Comparison of ENCODE assay signal across 9 cellular contexts in the genomic region with DNA sequence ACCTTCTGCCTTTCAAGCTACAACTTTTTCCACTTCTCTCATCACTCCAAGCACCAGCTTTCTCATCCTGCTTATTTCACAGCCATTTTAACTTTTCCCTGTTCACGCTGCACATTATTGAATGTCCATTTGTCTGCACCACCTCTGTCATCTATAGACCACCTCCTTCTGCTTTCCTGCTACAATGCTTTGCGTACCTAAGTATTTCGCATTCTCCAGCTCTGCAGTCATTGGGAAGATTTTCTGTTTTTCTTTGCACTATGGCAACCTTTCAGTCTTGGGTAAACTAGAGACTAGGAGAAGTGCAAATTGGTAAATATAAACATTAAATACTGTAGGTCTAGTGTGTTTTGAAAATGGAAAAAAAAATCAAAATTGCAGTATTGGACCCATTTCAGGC. TPM values are rescaled to one million over a fixed set of nuclear protein-coding genes. Genes with fewer than 3 reads are reported as not detected.
DNase-seq lines count a peak whose midpoint lies in the region; ATAC-seq and TF ChIP-seq lines count a peak whose summit lies in the region.
"Had no signal": no experiment of that assay in that cellular context is flagged by ENCODE, and none has a peak within 500 bp of the region (broad histone marks: within the 10 kb centered on the region; RNA-seq: fewer than 3 reads in every experiment).

No MANE protein-coding gene starts in this region.

- TF ChIP-seq POLR2A in gastrocnemius medialis (IDR thresholded peaks at IDR 0.05) = no peak

- no peaks in the 10 kb centered on the region for H3K9me2 ChIP-seq in GM23248 (ENCODE audit: insufficient read depth)

- DNase-seq in GM23248 = peak; percentile 19
- no peak for DNase-seq in T-cell
- no peak for DNase-seq in fibroblast of villous mesenchyme (ENCODE audit: low read depth)
- DNase-seq in gastrocnemius medialis = no peak
- DNase-seq in NCI-H345 treated with DMSO at 0.1 percent for 48 hours (lab: John Stamatoyannopoulos, UW; ENCODE audit: unreplicated experiment) = no peak
- DNase-seq in NCI-H526 treated with DMSO at 0.1 percent for 48 hours (lab: John Stamatoyannopoulos, UW) = no peak
- DNase-seq in GOT3 (lab: John Stamatoyannopoulos, UW) = no peak
- DNase-seq: NCI-H1417 treated with DMSO at 0.1 percent for 48 hours had no signal

- peaks cover 36% of the 10 kb centered on the region for H3K36me3 Mint-ChIP-seq in T-cell

- POLR2A ChIA-PET in T-cell (lab: Charles Lee) = no interaction called here

- H3K36me3 ChIP-seq in GM23248 (ENCODE audit: low read depth) (peaks cover 6% of the 10 kb centered on the region; the same call in 1 of the 2 replicates), gastrocnemius medialis (peaks cover 0 to 25% of the 10 kb centered on the region in 2 donors)

- H3K4me3 Mint-ChIP-seq in T-cell = peak overlapping the region; percentile 82 to 87 (median 85)

- peak overlapping the region; percentile 85 for H3K4me2 ChIP-seq in GM23248 (ENCODE audit: unreplicated experiment)

- TF ChIP-seq CTCF in fibroblast of villous mesenchyme (IDR thresholded peaks at IDR 0.05; ENCODE audit: insufficient read depth, low read depth, low read length) (no peak), gastrocnemius medialis (IDR thresholded peaks at IDR 0.05 in 4 of 5, conservative IDR thresholded peaks at IDR 0.05 in 1 of 5) (no peak)

- no peaks in the 10 kb centered on the region for H3K27me3 ChIP-seq in GM23248 (replicated peaks; ENCODE audit: insufficient read depth)
- no peaks in the 10 kb centered on the region for H3K27me3 ChIP-seq in gastrocnemius medialis

- peaks cover 32% of the 10 kb centered on the region; the same call in 1 of the 2 replicates for H3F3A ChIP-seq in GM23248 (ENCODE audit: insufficient read depth)

- ATAC-seq in T-cell (replicated peaks in 1 of 4) = no peak
- ATAC-seq in gastrocnemius medialis = no peak
- ATAC-seq in HG03520 (IDR thresholded peaks at IDR 0.05; ENCODE audit: unreplicated experiment) = no peak

- H3K27me3 Mint-ChIP-seq in T-cell = peaks cover 0 to 5% of the 10 kb centered on the region in 2 donors

- H3K9me3 ChIP-seq in GM23248 (ENCODE audit: low read depth) (no peaks in the 10 kb centered on the region), gastrocnemius medialis (no peaks in the 10 kb centered on the region)

- H4K20me1 ChIP-seq in GM23248 (ENCODE audit: insufficient read depth) = no peaks in the 10 kb centered on the region

- H3K79me2 ChIP-seq in GM23248 (ENCODE audit: insufficient read depth) = no peaks in the 10 kb centered on the region

- 67 to 74% methylated on average over 3 of the region's 3 CpGs for WGBS in GM23248 (ENCODE audit: low coverage in 1 of 2, low lambda C conversion rate in 2 of 2, missing lambda C conversion rate in 2 of 2), 2 experiments

- H2AFZ ChIP-seq in GM23248 = peak overlapping the region; percentile 93

- in situ Hi-C loops in GM23248 (cut with MboI) (no loop called here), gastrocnemius medialis (cut with MboI; ENCODE audit: low sequenced_read_pairs in 4 of 4) (no loop called here)

- peak overlapping the region; percentile 79 for H3K4me3 ChIP-seq in GM23248
- H3K4me3 ChIP-seq in fibroblast of villous mesenchyme (ENCODE audit: low read depth, low read length) = peak overlapping the region; percentile 79
- H3K4me3 ChIP-seq in gastrocnemius medialis = peak overlapping the region in 3 of 4 donors; percentile 67 to 79 (median 73)

- no peaks in the 10 kb centered on the region for H3K9me3 Mint-ChIP-seq in T-cell

- peaks cover 35 to 41% (median 39%) of the 10 kb centered on the region in 3 donors for H3K4me1 Mint-ChIP-seq in T-cell

- H3K9ac ChIP-seq in GM23248 = peak overlapping the region; percentile 76

- intact Hi-C loops in gastrocnemius medialis (cut with DNase I; ENCODE audit: low total_unique reads) = loop anchor here (1.0 to 10.0 kb wide), 5 partner anchors 121 to 353 kb away; partner anchors contain the start of genes C1orf50, ERMAP, P3H1 and PPIH

- H3K27ac ChIP-seq in GM23248 (no peak overlapping the region), gastrocnemius medialis (no peak overlapping the region)

- peak overlapping the region in 1 of 2 donors; percentile 37 for H3K27ac Mint-ChIP-seq in T-cell

- H3K4me1 ChIP-seq in GM23248 (ENCODE audit: insufficient read depth) = peaks cover 11% of the 10 kb centered on the region; the same call in 1 of the 2 replicates
- peaks cover 14 to 16% of the 10 kb centered on the region in 2 donors for H3K4me1 ChIP-seq in gastrocnemius medialis

- CTCF ChIA-PET in T-cell (lab: Charles Lee) = interaction anchor here in 1 of 2 donors (1.0 kb wide), 1 partner anchor 130 kb away, joined by 3 read pairs; no protein-coding TSS in a partner anchor

RNA-seq across cellular contexts. Expression of gene CCDC30, which starts 0.8 kb away (rescaled TPM):
- 0.13 and 0.65 TPM in 2 replicates for total RNA-seq in GM23248 (2014; rRNA removed; shearing (Covaris generic))
- 1.2 and 1.6 TPM in 2 replicates for polyA plus RNA-seq in GM23248 (2016; fragmentation: Nextera tagmentation; extraction: Ambion mirVana)
- total RNA-seq in T-cell = 1 to 10 TPM; 3.3 to 6.3 (median 4.3) TPM
- 0.86 and 0.97 TPM in 2 replicates for total RNA-seq in fibroblast of villous mesenchyme
- total RNA-seq in gastrocnemius medialis = 1 to 10 TPM in 2 of 4 donors, under 1 TPM in 2; 0.24 to 2.9 (median 0.74) TPM

RNA-seq across cellular contexts. Expression of gene PPCS, which starts 7.6 kb away (rescaled TPM):
- total RNA-seq in GM23248 (2014; rRNA removed; shearing (Covaris generic)) = 37.3 and 66.8 TPM in 2 replicates
- polyA plus RNA-seq in GM23248 (2016; fragmentation: Nextera tagmentation; extraction: Ambion mirVana) = 100 and 106 TPM in 2 replicates
- total RNA-seq in T-cell (10 to 100 TPM; 47.4 to 63.4 (median 61.8) TPM), fibroblast of villous mesenchyme (66.5 and 78.3 TPM in 2 replicates), gastrocnemius medialis (10 to 100 TPM; 31.7 to 55.1 (median 42.1) TPM)

RNA-seq across cellular contexts. Expression of gene ZMYND12, which starts 8.1 kb away (rescaled TPM):
- total RNA-seq in GM23248 (2014; rRNA removed; shearing (Covaris generic)) = 0.13 and 3.2 TPM in 2 replicates
- polyA plus RNA-seq in GM23248 (2016; fragmentation: Nextera tagmentation; extraction: Ambion mirVana) = 0.68 and 1.4 TPM in 2 replicates
- total RNA-seq in T-cell (1 to 10 TPM in 1 of 5 donors, under 1 TPM in 3, not detected in 1; 0.26 to 1.3 (median 0.68) TPM), fibroblast of villous mesenchyme (0.32 and 0.86 TPM in 2 replicates), gastrocnemius medialis (1 to 10 TPM in 1 of 4 donors, under 1 TPM in 1, not detected in 2; 0.80 to 1.0 TPM)
